Comparison of ENCODE assay signal across 1 cellular context in the genomic region with DNA sequence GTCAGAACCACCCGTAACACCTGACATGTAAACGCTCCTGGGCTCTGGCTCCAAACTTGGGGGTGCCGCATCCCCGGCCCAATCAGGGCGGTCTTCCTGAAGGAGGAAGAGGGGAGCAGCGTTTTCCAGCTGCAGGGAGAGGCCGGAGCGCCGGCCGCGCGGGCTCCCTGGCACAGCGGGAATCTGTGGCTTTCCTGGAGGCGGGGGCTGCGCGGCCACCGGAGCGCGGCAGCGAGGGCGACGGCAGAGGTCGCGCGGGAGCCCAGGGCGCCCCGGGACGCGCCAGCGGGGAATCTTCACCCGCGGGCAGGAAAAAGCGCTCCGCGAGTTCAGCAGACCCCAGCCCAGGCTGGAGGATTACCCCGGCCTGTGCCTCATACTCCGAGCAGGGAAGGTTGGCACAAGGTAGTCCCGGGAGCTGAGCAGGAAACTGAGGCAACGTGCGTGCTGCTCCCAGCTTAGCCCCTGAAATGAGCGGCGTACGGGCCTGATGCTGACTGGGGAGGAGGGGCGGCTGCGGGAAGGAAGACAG.
TF ChIP-seq lines count a peak whose summit lies in the region.

No MANE protein-coding gene starts in this region.

TF ChIP-seq in HEK293, 187 proteins besides CTCF, POLR2A, EP300 and RAD21 (continued from another document):
- TF ChIP-seq, protein P1, sequence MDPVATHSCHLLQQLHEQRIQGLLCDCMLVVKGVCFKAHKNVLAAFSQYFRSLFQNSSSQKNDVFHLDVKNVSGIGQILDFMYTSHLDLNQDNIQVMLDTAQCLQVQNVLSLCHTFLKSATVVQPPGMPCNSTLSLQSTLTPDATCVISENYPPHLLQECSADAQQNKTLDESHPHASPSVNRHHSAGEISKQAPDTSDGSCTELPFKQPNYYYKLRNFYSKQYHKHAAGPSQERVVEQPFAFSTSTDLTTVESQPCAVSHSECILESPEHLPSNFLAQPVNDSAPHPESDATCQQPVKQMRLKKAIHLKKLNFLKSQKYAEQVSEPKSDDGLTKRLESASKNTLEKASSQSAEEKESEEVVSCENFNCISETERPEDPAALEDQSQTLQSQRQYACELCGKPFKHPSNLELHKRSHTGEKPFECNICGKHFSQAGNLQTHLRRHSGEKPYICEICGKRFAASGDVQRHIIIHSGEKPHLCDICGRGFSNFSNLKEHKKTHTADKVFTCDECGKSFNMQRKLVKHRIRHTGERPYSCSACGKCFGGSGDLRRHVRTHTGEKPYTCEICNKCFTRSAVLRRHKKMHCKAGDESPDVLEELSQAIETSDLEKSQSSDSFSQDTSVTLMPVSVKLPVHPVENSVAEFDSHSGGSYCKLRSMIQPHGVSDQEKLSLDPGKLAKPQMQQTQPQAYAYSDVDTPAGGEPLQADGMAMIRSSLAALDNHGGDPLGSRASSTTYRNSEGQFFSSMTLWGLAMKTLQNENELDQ (tag by site-specific recombination; IDR thresholded peaks at IDR 0.05; ENCODE audit: low read depth): no peak
- TF ChIP-seq, protein P2, sequence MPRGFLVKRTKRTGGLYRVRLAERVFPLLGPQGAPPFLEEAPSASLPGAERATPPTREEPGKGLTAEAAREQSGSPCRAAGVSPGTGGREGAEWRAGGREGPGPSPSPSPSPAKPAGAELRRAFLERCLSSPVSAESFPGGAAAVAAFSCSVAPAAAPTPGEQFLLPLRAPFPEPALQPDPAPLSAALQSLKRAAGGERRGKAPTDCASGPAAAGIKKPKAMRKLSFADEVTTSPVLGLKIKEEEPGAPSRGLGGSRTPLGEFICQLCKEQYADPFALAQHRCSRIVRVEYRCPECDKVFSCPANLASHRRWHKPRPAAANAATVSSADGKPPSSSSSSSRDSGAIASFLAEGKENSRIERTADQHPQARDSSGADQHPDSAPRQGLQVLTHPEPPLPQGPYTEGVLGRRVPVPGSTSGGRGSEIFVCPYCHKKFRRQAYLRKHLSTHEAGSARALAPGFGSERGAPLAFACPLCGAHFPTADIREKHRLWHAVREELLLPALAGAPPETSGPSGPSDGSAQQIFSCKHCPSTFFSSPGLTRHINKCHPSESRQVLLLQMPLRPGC (tag by site-specific recombination; IDR thresholded peaks at IDR 0.05): no peak
- TF ChIP-seq, protein P3, sequence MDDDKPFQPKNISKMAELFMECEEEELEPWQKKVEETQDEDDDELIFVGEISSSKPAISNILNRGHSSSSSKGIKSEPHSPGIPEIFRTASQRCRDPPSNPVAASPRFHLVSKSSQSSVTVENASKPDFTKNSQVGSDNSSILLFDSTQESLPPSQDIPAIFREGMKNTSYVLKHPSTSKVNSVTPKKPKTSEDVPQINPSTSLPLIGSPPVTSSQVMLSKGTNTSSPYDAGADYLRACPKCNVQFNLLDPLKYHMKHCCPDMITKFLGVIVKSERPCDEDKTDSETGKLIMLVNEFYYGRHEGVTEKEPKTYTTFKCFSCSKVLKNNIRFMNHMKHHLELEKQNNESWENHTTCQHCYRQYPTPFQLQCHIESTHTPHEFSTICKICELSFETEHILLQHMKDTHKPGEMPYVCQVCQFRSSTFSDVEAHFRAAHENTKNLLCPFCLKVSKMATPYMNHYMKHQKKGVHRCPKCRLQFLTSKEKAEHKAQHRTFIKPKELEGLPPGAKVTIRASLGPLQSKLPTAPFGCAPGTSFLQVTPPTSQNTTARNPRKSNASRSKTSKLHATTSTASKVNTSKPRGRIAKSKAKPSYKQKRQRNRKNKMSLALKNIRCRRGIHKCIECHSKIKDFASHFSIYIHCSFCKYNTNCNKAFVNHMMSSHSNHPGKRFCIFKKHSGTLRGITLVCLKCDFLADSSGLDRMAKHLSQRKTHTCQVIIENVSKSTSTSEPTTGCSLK (tag by site-specific recombination; IDR thresholded peaks at IDR 0.05): no peak
- TF ChIP-seq, protein P4, sequence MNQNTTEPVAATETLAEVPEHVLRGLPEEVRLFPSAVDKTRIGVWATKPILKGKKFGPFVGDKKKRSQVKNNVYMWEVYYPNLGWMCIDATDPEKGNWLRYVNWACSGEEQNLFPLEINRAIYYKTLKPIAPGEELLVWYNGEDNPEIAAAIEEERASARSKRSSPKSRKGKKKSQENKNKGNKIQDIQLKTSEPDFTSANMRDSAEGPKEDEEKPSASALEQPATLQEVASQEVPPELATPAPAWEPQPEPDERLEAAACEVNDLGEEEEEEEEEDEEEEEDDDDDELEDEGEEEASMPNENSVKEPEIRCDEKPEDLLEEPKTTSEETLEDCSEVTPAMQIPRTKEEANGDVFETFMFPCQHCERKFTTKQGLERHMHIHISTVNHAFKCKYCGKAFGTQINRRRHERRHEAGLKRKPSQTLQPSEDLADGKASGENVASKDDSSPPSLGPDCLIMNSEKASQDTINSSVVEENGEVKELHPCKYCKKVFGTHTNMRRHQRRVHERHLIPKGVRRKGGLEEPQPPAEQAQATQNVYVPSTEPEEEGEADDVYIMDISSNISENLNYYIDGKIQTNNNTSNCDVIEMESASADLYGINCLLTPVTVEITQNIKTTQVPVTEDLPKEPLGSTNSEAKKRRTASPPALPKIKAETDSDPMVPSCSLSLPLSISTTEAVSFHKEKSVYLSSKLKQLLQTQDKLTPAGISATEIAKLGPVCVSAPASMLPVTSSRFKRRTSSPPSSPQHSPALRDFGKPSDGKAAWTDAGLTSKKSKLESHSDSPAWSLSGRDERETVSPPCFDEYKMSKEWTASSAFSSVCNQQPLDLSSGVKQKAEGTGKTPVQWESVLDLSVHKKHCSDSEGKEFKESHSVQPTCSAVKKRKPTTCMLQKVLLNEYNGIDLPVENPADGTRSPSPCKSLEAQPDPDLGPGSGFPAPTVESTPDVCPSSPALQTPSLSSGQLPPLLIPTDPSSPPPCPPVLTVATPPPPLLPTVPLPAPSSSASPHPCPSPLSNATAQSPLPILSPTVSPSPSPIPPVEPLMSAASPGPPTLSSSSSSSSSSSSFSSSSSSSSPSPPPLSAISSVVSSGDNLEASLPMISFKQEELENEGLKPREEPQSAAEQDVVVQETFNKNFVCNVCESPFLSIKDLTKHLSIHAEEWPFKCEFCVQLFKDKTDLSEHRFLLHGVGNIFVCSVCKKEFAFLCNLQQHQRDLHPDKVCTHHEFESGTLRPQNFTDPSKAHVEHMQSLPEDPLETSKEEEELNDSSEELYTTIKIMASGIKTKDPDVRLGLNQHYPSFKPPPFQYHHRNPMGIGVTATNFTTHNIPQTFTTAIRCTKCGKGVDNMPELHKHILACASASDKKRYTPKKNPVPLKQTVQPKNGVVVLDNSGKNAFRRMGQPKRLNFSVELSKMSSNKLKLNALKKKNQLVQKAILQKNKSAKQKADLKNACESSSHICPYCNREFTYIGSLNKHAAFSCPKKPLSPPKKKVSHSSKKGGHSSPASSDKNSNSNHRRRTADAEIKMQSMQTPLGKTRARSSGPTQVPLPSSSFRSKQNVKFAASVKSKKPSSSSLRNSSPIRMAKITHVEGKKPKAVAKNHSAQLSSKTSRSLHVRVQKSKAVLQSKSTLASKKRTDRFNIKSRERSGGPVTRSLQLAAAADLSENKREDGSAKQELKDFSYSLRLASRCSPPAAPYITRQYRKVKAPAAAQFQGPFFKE (tag by site-specific recombination; IDR thresholded peaks at IDR 0.05; ENCODE audit: borderline replicate concordance): no peak
- TF ChIP-seq, protein P5, sequence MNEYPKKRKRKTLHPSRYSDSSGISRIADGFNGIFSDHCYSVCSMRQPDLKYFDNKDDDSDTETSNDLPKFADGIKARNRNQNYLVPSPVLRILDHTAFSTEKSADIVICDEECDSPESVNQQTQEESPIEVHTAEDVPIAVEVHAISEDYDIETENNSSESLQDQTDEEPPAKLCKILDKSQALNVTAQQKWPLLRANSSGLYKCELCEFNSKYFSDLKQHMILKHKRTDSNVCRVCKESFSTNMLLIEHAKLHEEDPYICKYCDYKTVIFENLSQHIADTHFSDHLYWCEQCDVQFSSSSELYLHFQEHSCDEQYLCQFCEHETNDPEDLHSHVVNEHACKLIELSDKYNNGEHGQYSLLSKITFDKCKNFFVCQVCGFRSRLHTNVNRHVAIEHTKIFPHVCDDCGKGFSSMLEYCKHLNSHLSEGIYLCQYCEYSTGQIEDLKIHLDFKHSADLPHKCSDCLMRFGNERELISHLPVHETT (tag by site-specific recombination; IDR thresholded peaks at IDR 0.05): no peak
- TF ChIP-seq ZNF416 (tag by site-specific recombination; IDR thresholded peaks at IDR 0.05) (no peak), ZNF501 (tag by site-specific recombination; IDR thresholded peaks at IDR 0.05) (no peak), ZNF223 (tag by site-specific recombination; IDR thresholded peaks at IDR 0.05) (0 out of 2 replicates have a peak, but pooled peaks have one; percentile 12), ZSCAN16 (tag by site-specific recombination; IDR thresholded peaks at IDR 0.05) (no peak), ZNF202 (tag by site-specific recombination; IDR thresholded peaks at IDR 0.05; ENCODE audit: borderline replicate concordance) (no peak), ZNF37A (tag by site-specific recombination; IDR thresholded peaks at IDR 0.05) (no peak), ZNF274 (IDR thresholded peaks at IDR 0.05; ENCODE audit: low read length) (no peak), ZNF274 (tag by site-specific recombination; IDR thresholded peaks at IDR 0.05; ENCODE audit: borderline replicate concordance) (no peak), ZSCAN30 (tag by site-specific recombination; IDR thresholded peaks at IDR 0.05) (no peak; the same call in 1 of the 2 replicates), ZNF341 (tag by site-specific recombination; IDR thresholded peaks at IDR 0.05; ENCODE audit: low read depth) (peak; percentile 28; the same call in 1 of the 2 replicates), ZBTB7A (tag by site-specific recombination; IDR thresholded peaks at IDR 0.05; ENCODE audit: low read depth) (no peak), WT1 (tag by site-specific recombination; IDR thresholded peaks at IDR 0.05) (no peak), ZNF707 (tag by site-specific recombination; IDR thresholded peaks at IDR 0.05) (no peak), ZXDB (tag by site-specific recombination; IDR thresholded peaks at IDR 0.05) (no peak), ZNF664 (tag by site-specific recombination; IDR thresholded peaks at IDR 0.05) (no peak), ZNF529 (tag by site-specific recombination; IDR thresholded peaks at IDR 0.05; ENCODE audit: insufficient replicate concordance) (no peak), ZBTB21 (tag by site-specific recombination; IDR thresholded peaks at IDR 0.05) (no peak), ZNF248 (tag by site-specific recombination; IDR thresholded peaks at IDR 0.05) (no peak)
- TF ChIP-seq, protein P6, sequence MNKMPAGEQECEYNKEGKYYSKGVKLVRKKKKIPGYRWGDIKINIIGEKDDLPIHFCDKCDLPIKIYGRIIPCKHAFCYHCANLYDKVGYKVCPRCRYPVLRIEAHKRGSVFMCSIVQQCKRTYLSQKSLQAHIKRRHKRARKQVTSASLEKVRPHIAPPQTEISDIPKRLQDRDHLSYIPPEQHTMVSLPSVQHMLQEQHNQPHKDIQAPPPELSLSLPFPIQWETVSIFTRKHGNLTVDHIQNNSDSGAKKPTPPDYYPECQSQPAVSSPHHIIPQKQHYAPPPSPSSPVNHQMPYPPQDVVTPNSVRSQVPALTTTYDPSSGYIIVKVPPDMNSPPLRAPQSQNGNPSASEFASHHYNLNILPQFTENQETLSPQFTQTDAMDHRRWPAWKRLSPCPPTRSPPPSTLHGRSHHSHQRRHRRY (tag by site-specific recombination; IDR thresholded peaks at IDR 0.05): no peak
- TF ChIP-seq, protein P7, sequence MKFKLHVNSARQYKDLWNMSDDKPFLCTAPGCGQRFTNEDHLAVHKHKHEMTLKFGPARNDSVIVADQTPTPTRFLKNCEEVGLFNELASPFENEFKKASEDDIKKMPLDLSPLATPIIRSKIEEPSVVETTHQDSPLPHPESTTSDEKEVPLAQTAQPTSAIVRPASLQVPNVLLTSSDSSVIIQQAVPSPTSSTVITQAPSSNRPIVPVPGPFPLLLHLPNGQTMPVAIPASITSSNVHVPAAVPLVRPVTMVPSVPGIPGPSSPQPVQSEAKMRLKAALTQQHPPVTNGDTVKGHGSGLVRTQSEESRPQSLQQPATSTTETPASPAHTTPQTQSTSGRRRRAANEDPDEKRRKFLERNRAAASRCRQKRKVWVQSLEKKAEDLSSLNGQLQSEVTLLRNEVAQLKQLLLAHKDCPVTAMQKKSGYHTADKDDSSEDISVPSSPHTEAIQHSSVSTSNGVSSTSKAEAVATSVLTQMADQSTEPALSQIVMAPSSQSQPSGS (tag by site-specific recombination; IDR thresholded peaks at IDR 0.05; ENCODE audit: low read depth): no peak
- TF ChIP-seq, protein P8, sequence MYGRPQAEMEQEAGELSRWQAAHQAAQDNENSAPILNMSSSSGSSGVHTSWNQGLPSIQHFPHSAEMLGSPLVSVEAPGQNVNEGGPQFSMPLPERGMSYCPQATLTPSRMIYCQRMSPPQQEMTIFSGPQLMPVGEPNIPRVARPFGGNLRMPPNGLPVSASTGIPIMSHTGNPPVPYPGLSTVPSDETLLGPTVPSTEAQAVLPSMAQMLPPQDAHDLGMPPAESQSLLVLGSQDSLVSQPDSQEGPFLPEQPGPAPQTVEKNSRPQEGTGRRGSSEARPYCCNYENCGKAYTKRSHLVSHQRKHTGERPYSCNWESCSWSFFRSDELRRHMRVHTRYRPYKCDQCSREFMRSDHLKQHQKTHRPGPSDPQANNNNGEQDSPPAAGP (tag by site-specific recombination; IDR thresholded peaks at IDR 0.05): no peak
